Comparison of ENCODE assay signal across 14 cellular contexts in genomic region chr2:236010920-236011685, GRCh38.
A peak's percentile ranks its signal among the peaks of the same experiment; 100 is the strongest.
DNase-seq lines count a peak whose midpoint lies in the region; ATAC-seq and TF ChIP-seq lines count a peak whose summit lies in the region.
"Had no signal": no experiment of that assay in that cellular context is flagged by ENCODE, and none has a peak within 500 bp of the region (broad histone marks: within the 10 kb centered on the region; RNA-seq: fewer than 3 reads in every experiment).

No MANE protein-coding gene starts in this region.

- peaks cover 59% of the 10 kb centered on the region for H3K4me1 Mint-ChIP-seq in GM23338

- H3K9ac ChIP-seq in mesenchymal stem cell (ENCODE audit: low read length): no peak overlapping the region

- no peaks in the 10 kb centered on the region; the same call in 1 of the 2 replicates for H3F3A ChIP-seq in GM23338 (replicated peaks; ENCODE audit: low read depth)

- H3K79me2 ChIP-seq in GM23338 (replicated peaks; ENCODE audit: insufficient read depth): no peaks in the 10 kb centered on the region

- no peak overlapping the region for H4K8ac ChIP-seq in mesenchymal stem cell (ENCODE audit: low read length)

- H2AK5ac ChIP-seq in mesenchymal stem cell (ENCODE audit: low read length, severe bottlenecking): no peak overlapping the region

- H2BK5ac ChIP-seq in mesenchymal stem cell (ENCODE audit: low read depth, low read length, poor library complexity, severe bottlenecking): no peak overlapping the region

- no peak overlapping the region for H2AFZ ChIP-seq in GM23338
- H2AFZ ChIP-seq in mesenchymal stem cell (ENCODE audit: low read depth, low read length): no peak overlapping the region

- no peak overlapping the region for H3K14ac ChIP-seq in mesenchymal stem cell (ENCODE audit: low read length in 2 of 2)

- ATAC-seq in GM23338: no peak
- ATAC-seq in GM18861 (IDR thresholded peaks at IDR 0.05; ENCODE audit: unreplicated experiment): no peak
- ATAC-seq: GM12878 had no signal

- H3K27me3 ChIP-seq in GM23338 (ENCODE audit: insufficient read depth) (no peaks in the 10 kb centered on the region; the same call in none of the 2 replicates), mesenchymal stem cell (ENCODE audit: control insufficient read depth in 1 of 2, insufficient read depth in 1 of 2, low read length in 2 of 2) (no peaks in the 10 kb centered on the region)

- H3K79me1 ChIP-seq in mesenchymal stem cell (replicated peaks; ENCODE audit: low read length, poor library complexity, severe bottlenecking): peaks cover 4% of the 10 kb centered on the region

- no peak overlapping the region for H2BK120ac ChIP-seq in mesenchymal stem cell (ENCODE audit: low read depth, low read length)

- WGBS in mesenchymal stem cell: 80% methylated on average over 12 of the region's 15 CpGs

- no peak overlapping the region for H2BK12ac ChIP-seq in mesenchymal stem cell (ENCODE audit: low read length in 2 of 2)

- H3K4ac ChIP-seq in mesenchymal stem cell (ENCODE audit: low read depth in 1 of 2, low read length in 2 of 2): no peak overlapping the region

- DNase-seq in GM23338 (ENCODE audit: low spot score) (no peak), amniotic epithelial cell (ENCODE audit: low read depth) (peak; percentile 34), mesenchymal stem cell (peak; percentile 9), skeletal muscle cell (ENCODE audit: low read depth) (peak; percentile 7), NCI-H446 (lab: John Stamatoyannopoulos, UW) (no peak), HuH-7.5 (ENCODE audit: low spot score) (no peak)
- DNase-seq: AML-193; C1 segment of cervical spinal cord; CD4-positive, alpha-beta memory T cell; DMS79; GOT3; H9 had no signal

- H3K36me3 Mint-ChIP-seq in GM23338 (ENCODE audit: low read depth): peaks cover 2% of the 10 kb centered on the region; the same call in 2 of the 3 replicates
- H3K36me3 Mint-ChIP-seq: CD4-positive, alpha-beta memory T cell had no signal

- no peak overlapping the region for H3K27ac ChIP-seq in GM23338 (ENCODE audit: low read depth)
- no peak overlapping the region for H3K27ac ChIP-seq in mesenchymal stem cell (ENCODE audit: low read length, poor library complexity, severe bottlenecking)

- no peaks in the 10 kb centered on the region; the same call in 1 of the 2 replicates for H3K9me2 ChIP-seq in GM23338 (ENCODE audit: insufficient read depth)

- H3K27ac Mint-ChIP-seq in GM23338: peak overlapping the region; percentile 51; the same call in 1 of the 2 replicates
- H3K27ac Mint-ChIP-seq: CD4-positive, alpha-beta memory T cell; H9 had no signal

- H3K23ac ChIP-seq in mesenchymal stem cell (ENCODE audit: low read length in 2 of 2): no peak overlapping the region

- no peak for TF ChIP-seq CTCF in GM23338 (conservative IDR thresholded peaks at IDR 0.05; ENCODE audit: low read depth in 2 of 2)

- H3K36me3 ChIP-seq in GM23338 (ENCODE audit: insufficient read depth) (no peaks in the 10 kb centered on the region), mesenchymal stem cell (ENCODE audit: control insufficient read depth in 1 of 2, insufficient read depth in 2 of 2, low read depth in 1 of 2, low read length in 2 of 2) (peaks cover 2 to 10% of the 10 kb centered on the region in 2 experiments)

- H3K4me1 ChIP-seq in GM23338 (ENCODE audit: insufficient read depth): peaks cover 46% of the 10 kb centered on the region
- H3K4me1 ChIP-seq in mesenchymal stem cell (ENCODE audit: control insufficient read depth, insufficient read depth, low read depth, low read length): peaks cover 3% of the 10 kb centered on the region

- H3K4me3 Mint-ChIP-seq in GM23338: no peak overlapping the region
- H3K4me3 Mint-ChIP-seq: H9 had no signal

- no peaks in the 10 kb centered on the region for H3K9me3 Mint-ChIP-seq in GM23338

- H3K4me3 ChIP-seq in GM23338: no peak overlapping the region
- H3K4me3 ChIP-seq in mesenchymal stem cell (ENCODE audit: insufficient read depth in 1 of 2, low read depth in 1 of 2, low read length in 2 of 2): no peak overlapping the region
- no peak overlapping the region for H3K4me3 ChIP-seq in skeletal muscle cell (ENCODE audit: low read depth, low read length)
- H3K4me3 ChIP-seq: GM12878 had no signal

- H3K18ac ChIP-seq in mesenchymal stem cell (ENCODE audit: low read depth in 1 of 2, low read length in 2 of 2): no peak overlapping the region

- H3K27me3 Mint-ChIP-seq in GM23338 (ENCODE audit: insufficient read depth, low read depth, poor library complexity): peaks cover 12% of the 10 kb centered on the region

- H3K9me3 ChIP-seq in mesenchymal stem cell (ENCODE audit: control insufficient read depth, low read length): no peaks in the 10 kb centered on the region

- no peak overlapping the region for H4K91ac ChIP-seq in mesenchymal stem cell (ENCODE audit: low read length)

- no peak overlapping the region for H3K4me2 ChIP-seq in GM23338
- no peak overlapping the region for H3K4me2 ChIP-seq in mesenchymal stem cell (ENCODE audit: low read length, poor library complexity, severe bottlenecking)

- H2BK15ac ChIP-seq in mesenchymal stem cell (ENCODE audit: low read depth, poor library complexity, severe bottlenecking): no peak overlapping the region

- H4K20me1 ChIP-seq in GM23338 (replicated peaks; ENCODE audit: insufficient read depth): no peaks in the 10 kb centered on the region

TF ChIP-seq in GM23338, 12 proteins besides CTCF, POLR2A, EP300 and RAD21 (continues in another document):
- TF ChIP-seq JUNB (IDR thresholded peaks at IDR 0.05; ENCODE audit: unreplicated experiment): no peak
- TF ChIP-seq, protein P1, sequence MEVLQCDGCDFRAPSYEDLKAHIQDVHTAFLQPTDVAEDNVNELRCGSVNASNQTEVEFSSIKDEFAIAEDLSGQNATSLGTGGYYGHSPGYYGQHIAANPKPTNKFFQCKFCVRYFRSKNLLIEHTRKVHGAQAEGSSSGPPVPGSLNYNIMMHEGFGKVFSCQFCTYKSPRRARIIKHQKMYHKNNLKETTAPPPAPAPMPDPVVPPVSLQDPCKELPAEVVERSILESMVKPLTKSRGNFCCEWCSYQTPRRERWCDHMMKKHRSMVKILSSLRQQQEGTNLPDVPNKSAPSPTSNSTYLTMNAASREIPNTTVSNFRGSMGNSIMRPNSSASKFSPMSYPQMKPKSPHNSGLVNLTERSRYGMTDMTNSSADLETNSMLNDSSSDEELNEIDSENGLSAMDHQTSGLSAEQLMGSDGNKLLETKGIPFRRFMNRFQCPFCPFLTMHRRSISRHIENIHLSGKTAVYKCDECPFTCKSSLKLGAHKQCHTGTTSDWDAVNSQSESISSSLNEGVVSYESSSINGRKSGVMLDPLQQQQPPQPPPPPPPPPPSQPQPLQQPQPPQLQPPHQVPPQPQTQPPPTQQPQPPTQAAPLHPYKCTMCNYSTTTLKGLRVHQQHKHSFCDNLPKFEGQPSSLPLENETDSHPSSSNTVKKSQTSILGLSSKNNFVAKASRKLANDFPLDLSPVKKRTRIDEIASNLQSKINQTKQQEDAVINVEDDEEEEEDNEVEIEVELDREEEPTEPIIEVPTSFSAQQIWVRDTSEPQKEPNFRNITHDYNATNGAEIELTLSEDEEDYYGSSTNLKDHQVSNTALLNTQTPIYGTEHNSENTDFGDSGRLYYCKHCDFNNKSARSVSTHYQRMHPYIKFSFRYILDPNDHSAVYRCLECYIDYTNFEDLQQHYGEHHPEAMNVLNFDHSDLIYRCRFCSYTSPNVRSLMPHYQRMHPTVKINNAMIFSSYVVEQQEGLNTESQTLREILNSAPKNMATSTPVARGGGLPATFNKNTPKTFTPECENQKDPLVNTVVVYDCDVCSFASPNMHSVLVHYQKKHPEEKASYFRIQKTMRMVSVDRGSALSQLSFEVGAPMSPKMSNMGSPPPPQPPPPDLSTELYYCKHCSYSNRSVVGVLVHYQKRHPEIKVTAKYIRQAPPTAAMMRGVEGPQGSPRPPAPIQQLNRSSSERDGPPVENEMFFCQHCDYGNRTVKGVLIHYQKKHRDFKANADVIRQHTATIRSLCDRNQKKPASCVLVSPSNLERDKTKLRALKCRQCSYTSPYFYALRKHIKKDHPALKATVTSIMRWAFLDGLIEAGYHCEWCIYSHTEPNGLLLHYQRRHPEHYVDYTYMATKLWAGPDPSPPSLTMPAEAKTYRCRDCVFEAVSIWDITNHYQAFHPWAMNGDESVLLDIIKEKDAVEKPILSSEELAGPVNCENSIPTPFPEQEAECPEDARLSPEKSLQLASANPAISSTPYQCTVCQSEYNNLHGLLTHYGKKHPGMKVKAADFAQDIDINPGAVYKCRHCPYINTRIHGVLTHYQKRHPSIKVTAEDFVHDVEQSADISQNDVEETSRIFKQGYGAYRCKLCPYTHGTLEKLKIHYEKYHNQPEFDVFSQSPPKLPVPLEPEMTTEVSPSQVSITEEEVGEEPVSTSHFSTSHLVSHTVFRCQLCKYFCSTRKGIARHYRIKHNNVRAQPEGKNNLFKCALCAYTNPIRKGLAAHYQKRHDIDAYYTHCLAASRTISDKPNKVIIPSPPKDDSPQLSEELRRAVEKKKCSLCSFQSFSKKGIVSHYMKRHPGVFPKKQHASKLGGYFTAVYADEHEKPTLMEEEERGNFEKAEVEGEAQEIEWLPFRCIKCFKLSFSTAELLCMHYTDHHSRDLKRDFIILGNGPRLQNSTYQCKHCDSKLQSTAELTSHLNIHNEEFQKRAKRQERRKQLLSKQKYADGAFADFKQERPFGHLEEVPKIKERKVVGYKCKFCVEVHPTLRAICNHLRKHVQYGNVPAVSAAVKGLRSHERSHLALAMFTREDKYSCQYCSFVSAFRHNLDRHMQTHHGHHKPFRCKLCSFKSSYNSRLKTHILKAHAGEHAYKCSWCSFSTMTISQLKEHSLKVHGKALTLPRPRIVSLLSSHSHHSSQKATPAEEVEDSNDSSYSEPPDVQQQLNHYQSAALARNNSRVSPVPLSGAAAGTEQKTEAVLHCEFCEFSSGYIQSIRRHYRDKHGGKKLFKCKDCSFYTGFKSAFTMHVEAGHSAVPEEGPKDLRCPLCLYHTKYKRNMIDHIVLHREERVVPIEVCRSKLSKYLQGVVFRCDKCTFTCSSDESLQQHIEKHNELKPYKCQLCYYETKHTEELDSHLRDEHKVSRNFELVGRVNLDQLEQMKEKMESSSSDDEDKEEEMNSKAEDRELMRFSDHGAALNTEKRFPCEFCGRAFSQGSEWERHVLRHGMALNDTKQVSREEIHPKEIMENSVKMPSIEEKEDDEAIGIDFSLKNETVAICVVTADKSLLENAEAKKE (CRISPR knock-in tag; IDR thresholded peaks at IDR 0.05): no peak

Comparison
In these comparisons a context has a peak if more than half of its experiments do, and no peak if none do; other contexts are left out.
1. DNase-seq: peak in amniotic epithelial cell (single experiment), mesenchymal stem cell (single experiment) and skeletal muscle cell (single experiment); none in GM23338 (single experiment), NCI-H446 (0 of 2) and HuH-7.5 (single experiment).